23 cellular contexts compared by ENCODE assay signal in the genomic region with DNA sequence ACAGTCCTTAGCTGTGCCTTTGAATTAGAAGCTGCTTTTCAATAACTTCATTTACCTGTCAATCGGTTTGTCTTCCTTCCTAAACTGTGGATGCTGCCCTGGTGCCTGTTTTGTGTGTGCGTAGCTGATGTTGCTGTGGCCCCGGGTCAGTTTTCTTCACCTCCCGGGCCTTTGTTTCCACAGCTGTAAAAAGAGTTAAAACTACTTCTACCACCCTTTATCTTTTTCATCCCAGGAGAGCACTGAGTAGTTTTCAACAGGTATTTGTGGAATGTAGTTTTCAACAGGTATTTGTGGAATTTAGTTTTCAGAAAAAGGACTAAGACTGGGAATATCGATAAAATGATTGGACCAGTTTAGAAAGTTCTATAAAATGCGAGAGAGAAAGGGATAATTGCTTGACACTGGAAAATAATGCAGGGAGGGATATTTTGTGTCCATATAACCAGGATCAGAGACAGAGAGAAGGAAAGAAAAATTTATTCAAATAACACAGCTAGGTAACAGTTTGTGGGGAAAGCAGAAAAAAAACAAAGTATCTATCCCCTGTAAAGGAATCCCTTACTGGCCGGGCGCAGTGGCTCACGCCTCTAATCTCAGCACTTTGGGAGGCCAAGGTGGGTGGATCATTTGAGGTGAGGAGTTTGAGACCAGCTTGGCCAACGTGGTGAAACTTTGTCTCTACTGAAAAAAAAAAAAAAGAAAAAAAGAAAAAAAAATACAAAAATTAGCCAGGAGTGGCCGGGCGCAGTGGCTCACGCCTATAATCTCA.
"Had no signal": no experiment of that assay in that cellular context is flagged by ENCODE, and none has a peak within 500 bp of the region (broad histone marks: within the 10 kb centered on the region; RNA-seq: fewer than 3 reads in every experiment).

No MANE protein-coding gene starts in this region.

- H3K4me3 ChIP-seq: dorsolateral prefrontal cortex, left ventricle myocardium inferior, pancreas, smooth muscle cell, stomach, upper lobe of left lung had no signal

- ATAC-seq: activated CD8-positive, alpha-beta memory T cell treated with anti-CD3 and anti-CD28 coated beads, Interleukin-2, amount 10 ng/mL, durations not matched to agents 7 days and 5 days; foreskin keratinocyte; pancreas; sciatic nerve; stimulated activated effector memory CD8-positive, alpha-beta T cell treated with anti-CD3 and anti-CD28 coated beads, Interleukin-12 subunit alpha, Interleukin-12 subunit beta, amount 100 ng/mL, for 72 hours; T-helper 17 cell had no signal

- H3K36me3 ChIP-seq: left ventricle myocardium inferior, pancreas, stomach, upper lobe of left lung had no signal

- H3K9me3 ChIP-seq: left ventricle myocardium inferior, pancreas, stomach, upper lobe of left lung had no signal

- H3K4me1 ChIP-seq: pancreas had no signal

- DNase-seq: activated B cell treated with CpG ODN at 0.5 μM for 24 hours; activated CD4-positive, alpha-beta memory T cell treated with anti-CD3 and anti-CD28 coated beads, Interleukin-2, amount 10 ng/mL, durations not matched to agents 7 days and 5 days; activated CD4-positive, alpha-beta T cell treated with anti-CD3 and anti-CD28 coated beads for 4 hours; activated CD8-positive, alpha-beta memory T cell treated with anti-CD3 and anti-CD28 coated beads, Interleukin-2, amount 10 ng/mL, durations not matched to agents 7 days and 5 days; activated naive CD4-positive, alpha-beta T cell treated with anti-CD3 and anti-CD28 coated beads for 36 hours; central memory CD4-positive, alpha-beta T cell; dorsolateral prefrontal cortex; foreskin keratinocyte; immature natural killer cell; kidney glomerular epithelial cell; left ventricle myocardium inferior; mammary epithelial cell; pancreas; stimulated activated CD4-positive, alpha-beta T cell treated with anti-CD3 and anti-CD28 coated beads, Interleukin-4, amount 100 ng/mL, for 24 hours; stomach; T-helper 17 cell; upper lobe of left lung had no signal

- H3K27me3 ChIP-seq: upper lobe of left lung had no signal

- H3K9me3 Mint-ChIP-seq: activated B cell treated with CpG ODN at 0.5 μM for 24 hours; activated CD4-positive, alpha-beta memory T cell treated with anti-CD3 and anti-CD28 coated beads, Interleukin-2, amount 10 ng/mL, durations not matched to agents 7 days and 5 days; activated naive CD4-positive, alpha-beta T cell treated with anti-CD3 and anti-CD28 coated beads for 36 hours; activated T-helper 2 cell treated with anti-CD3 and anti-CD28 coated beads, Interferon-gamma antibody, Interleukin-2, Interleukin-4, amounts not matched to agents 10 μg/mL and 5 μg/mL and 100 μg/mL, durations not matched to agents 14 hours and 24 hours and 36 hours; immature natural killer cell; stimulated activated effector memory CD8-positive, alpha-beta T cell treated with anti-CD3 and anti-CD28 coated beads, Interleukin-12 subunit alpha, Interleukin-12 subunit beta, amount 100 ng/mL, for 72 hours had no signal

- H3K4me1 Mint-ChIP-seq: brain; stimulated activated effector memory CD8-positive, alpha-beta T cell treated with anti-CD3 and anti-CD28 coated beads, Interleukin-12 subunit alpha, Interleukin-12 subunit beta, amount 100 ng/mL, for 72 hours had no signal

- H3K27ac ChIP-seq: dorsolateral prefrontal cortex, epithelial cell of prostate, foreskin keratinocyte, left ventricle myocardium inferior, pancreas, stomach, upper lobe of left lung had no signal

- H3K27ac Mint-ChIP-seq: activated B cell treated with CpG ODN at 0.5 μM for 24 hours; activated CD4-positive, alpha-beta memory T cell treated with anti-CD3 and anti-CD28 coated beads, Interleukin-2, amount 10 ng/mL, durations not matched to agents 7 days and 5 days; activated CD8-positive, alpha-beta memory T cell treated with anti-CD3 and anti-CD28 coated beads, Interleukin-2, amount 10 ng/mL, durations not matched to agents 7 days and 5 days; activated naive CD4-positive, alpha-beta T cell treated with anti-CD3 and anti-CD28 coated beads for 36 hours; activated T-helper 2 cell treated with anti-CD3 and anti-CD28 coated beads, Interferon-gamma antibody, Interleukin-2, Interleukin-4, amounts not matched to agents 10 μg/mL and 5 μg/mL and 100 μg/mL, durations not matched to agents 14 hours and 24 hours and 36 hours; brain; immature natural killer cell; stimulated activated effector memory CD8-positive, alpha-beta T cell treated with anti-CD3 and anti-CD28 coated beads, Interleukin-12 subunit alpha, Interleukin-12 subunit beta, amount 100 ng/mL, for 72 hours; T-helper 17 cell had no signal

- H3K4me3 Mint-ChIP-seq: activated B cell treated with CpG ODN at 0.5 μM for 24 hours; activated CD4-positive, alpha-beta memory T cell treated with anti-CD3 and anti-CD28 coated beads, Interleukin-2, amount 10 ng/mL, durations not matched to agents 7 days and 5 days; activated CD8-positive, alpha-beta memory T cell treated with anti-CD3 and anti-CD28 coated beads, Interleukin-2, amount 10 ng/mL, durations not matched to agents 7 days and 5 days; activated naive CD4-positive, alpha-beta T cell treated with anti-CD3 and anti-CD28 coated beads for 36 hours; brain; immature natural killer cell; stimulated activated effector memory CD8-positive, alpha-beta T cell treated with anti-CD3 and anti-CD28 coated beads, Interleukin-12 subunit alpha, Interleukin-12 subunit beta, amount 100 ng/mL, for 72 hours; T-helper 17 cell had no signal
